In the genomic region with DNA sequence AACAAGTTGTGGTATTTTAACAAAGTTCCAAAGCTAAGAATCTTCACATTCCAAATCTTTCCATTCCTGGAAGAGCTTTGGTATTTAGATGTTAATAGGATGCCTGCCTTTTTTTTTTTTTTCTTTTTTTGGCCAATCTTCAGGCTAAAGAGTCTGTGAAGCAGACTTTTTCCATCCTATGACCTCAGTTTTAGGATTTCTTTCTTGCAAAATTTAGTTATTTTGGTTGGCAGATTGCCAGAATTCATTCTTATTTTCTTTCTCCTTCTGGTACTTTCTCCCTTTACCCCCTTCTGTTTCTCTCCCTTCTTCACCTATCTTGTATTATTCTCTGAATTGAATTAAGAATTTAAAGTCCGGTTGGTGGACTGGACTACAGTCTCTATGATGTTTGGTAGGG, we compare ENCODE assay signal across 16 cellular contexts.
DNase-seq lines count a peak whose midpoint lies in the region; ATAC-seq, FAIRE-seq and TF ChIP-seq lines count a peak whose summit lies in the region.
"Had no signal": no experiment of that assay in that cellular context is flagged by ENCODE, and none has a peak within 500 bp of the region (broad histone marks: within the 10 kb centered on the region; RNA-seq: fewer than 3 reads in every experiment).

No MANE protein-coding gene starts in this region.

- 0% methylated on average over 1 of the region's 1 CpG for WGBS in K562 (ENCODE audit: insufficient coverage, low coverage, missing lambda C conversion rate)

- no peak overlapping the region for H3K4me2 ChIP-seq in K562 (ENCODE audit: insufficient read depth, low read length)

- ATAC-seq in K562 (no peak), left ventricle myocardium superior (peak; percentile 64), GM19397 (IDR thresholded peaks at IDR 0.05; ENCODE audit: unreplicated experiment) (no peak)
- no peak for ATAC-seq in stimulated activated memory B cell treated with anti-CD40 and anti-IgM and Interleukin-4, amounts not matched to agents 10 μg/mL and 1 μg/mL and 100 μg/mL, for 72 hours
- ATAC-seq: effector memory CD8-positive, alpha-beta T cell had no signal

- no peak overlapping the region for H3K27ac ChIP-seq in HEK293 (ENCODE audit: extremely low read depth, low read depth, low read length)
- H3K27ac ChIP-seq in K562 (ENCODE audit: extremely low read depth, low read depth, low read length): no peak overlapping the region
- no peak overlapping the region for H3K27ac ChIP-seq in WERI-Rb-1
- H3K27ac ChIP-seq: VCaP had no signal

- no peak overlapping the region for H3K9ac ChIP-seq in K562 (ENCODE audit: insufficient read depth in 1 of 2, low read depth in 2 of 2, low read length in 2 of 2)

- TF ChIP-seq POLR2A in K562 (conservative IDR thresholded peaks at IDR 0.05): no peak

- H4K20me1 ChIP-seq in K562 (replicated peaks; ENCODE audit: control insufficient read depth, insufficient read depth, low read length): no peaks in the 10 kb centered on the region

- H3K27me3 ChIP-seq in K562 (ENCODE audit: control insufficient read depth in 2 of 2, insufficient read depth in 2 of 2, low read length in 2 of 2): peaks cover 7 to 11% of the 10 kb centered on the region in 2 experiments; a peak in 3 of 5 replicates
- H3K27me3 ChIP-seq in MG63: no peaks in the 10 kb centered on the region
- H3K27me3 ChIP-seq in WERI-Rb-1 (ENCODE audit: insufficient read depth, low read depth, severe bottlenecking): no peaks in the 10 kb centered on the region
- no peaks in the 10 kb centered on the region for H3K27me3 ChIP-seq in Caco-2 (replicated peaks; ENCODE audit: control insufficient read depth, insufficient read depth, low read length)
- H3K27me3 ChIP-seq: adrenal gland had no signal

- peaks cover 22% of the 10 kb centered on the region for H3K4me1 ChIP-seq in HEK293 (ENCODE audit: control insufficient read depth, insufficient read depth, low read length)
- no peaks in the 10 kb centered on the region for H3K4me1 ChIP-seq in K562 (replicated peaks in 1 of 2; ENCODE audit: control insufficient read depth in 2 of 2, insufficient read depth in 2 of 2, low read length in 2 of 2)
- no peaks in the 10 kb centered on the region for H3K4me1 ChIP-seq in Caco-2

- H3K9me3 ChIP-seq in HEK293 (ENCODE audit: control insufficient read depth, insufficient read depth, low read depth, low read length): no peaks in the 10 kb centered on the region
- no peaks in the 10 kb centered on the region for H3K9me3 ChIP-seq in K562 (replicated peaks; ENCODE audit: control insufficient read depth, insufficient read depth, low read depth, low read length)
- H3K9me3 ChIP-seq in MG63: no peaks in the 10 kb centered on the region
- H3K9me3 ChIP-seq in WERI-Rb-1 (ENCODE audit: severe bottlenecking): no peaks in the 10 kb centered on the region
- no peaks in the 10 kb centered on the region for H3K9me3 ChIP-seq in Caco-2
- H3K9me3 ChIP-seq: adrenal gland had no signal

- H2AFZ ChIP-seq in K562 (ENCODE audit: low read depth, low read length): no peak overlapping the region

- in situ Hi-C loops in K562 (cut with MboI): loop anchor here (25.0 kb wide), 1 partner anchor 530 kb away; no protein-coding TSS in a partner anchor

- peaks cover 52% of the 10 kb centered on the region for H3K4me1 Mint-ChIP-seq in stimulated activated memory B cell treated with anti-CD40 and anti-IgM and Interleukin-4, amounts not matched to agents 10 μg/mL and 1 μg/mL and 100 μg/mL, for 72 hours
- no peaks in the 10 kb centered on the region for H3K4me1 Mint-ChIP-seq in Caco-2 (ENCODE audit: low read depth, unreplicated experiment)
- H3K4me1 Mint-ChIP-seq: CD4-positive, CD25-positive, alpha-beta regulatory T cell had no signal

- peaks cover 34% of the 10 kb centered on the region for H3K36me3 Mint-ChIP-seq in stimulated activated memory B cell treated with anti-CD40 and anti-IgM and Interleukin-4, amounts not matched to agents 10 μg/mL and 1 μg/mL and 100 μg/mL, for 72 hours
- no peaks in the 10 kb centered on the region for H3K36me3 Mint-ChIP-seq in Caco-2 (ENCODE audit: insufficient read depth, unreplicated experiment)

- TF ChIP-seq RAD21 in K562 (CRISPR knock-in tag; conservative IDR thresholded peaks at IDR 0.05 in 1 of 2, IDR thresholded peaks at IDR 0.05 in 1 of 2): no peak

- no peaks in the 10 kb centered on the region for H3K9me1 ChIP-seq in K562 (ENCODE audit: control insufficient read depth, insufficient read depth, low read length)

- no peaks in the 10 kb centered on the region for H3K79me2 ChIP-seq in K562 (ENCODE audit: control insufficient read depth, insufficient read depth, low read length)

- no peak for TF ChIP-seq EP300 in K562 (IDR thresholded peaks at IDR 0.05; ENCODE audit: low read length)

- BruUV-seq in K562 (replicated peaks; lab: Mats Ljungman, UMichigan): no TSS peak
- BruUV-seq in Caco-2 (replicated peaks; lab: Mats Ljungman, UMichigan): no TSS peak

- FAIRE-seq in K562 (lab: Jason Lieb, UNC): no peak

- DNase-seq in K562 (ENCODE audit: extremely low read depth in 1 of 4, low spot score in 3 of 4) (no peak), left ventricle myocardium superior (no peak), MG63 (no peak), WERI-Rb-1 (no peak), Caco-2 (no peak)
- DNase-seq: adrenal gland; CD4-positive, CD25-positive, alpha-beta regulatory T cell; effector memory CD8-positive, alpha-beta T cell; GDM1; NCI-H1930; NCI-H748 treated with DMSO at 0.1 percent for 48 hours had no signal

- intact Hi-C loops in K562 (cut with micrococcal nuclease) (no loop called here), left ventricle myocardium superior (cut with micrococcal nuclease) (no loop called here), Caco-2 (cut with micrococcal nuclease; ENCODE audit: unreplicated experiment) (no loop called here)

- CTCF ChIA-PET in HEK293 (lab: Yijun Ruan, JAX): interaction anchor here (0.6 to 1.1 kb wide), 2 partner anchors 14 to 716 kb away, joined by 3 to 5 read pairs; no protein-coding TSS in a partner anchor
- CTCF ChIA-PET in K562 (lab: Yijun Ruan, JAX; ENCODE audit: low intra/inter-chr PET ratio): no interaction called here
- CTCF ChIA-PET in Caco-2 (lab: Charles Lee): no interaction called here

- H3K4me3 Mint-ChIP-seq in stimulated activated memory B cell treated with anti-CD40 and anti-IgM and Interleukin-4, amounts not matched to agents 10 μg/mL and 1 μg/mL and 100 μg/mL, for 72 hours: no peak overlapping the region
- H3K4me3 Mint-ChIP-seq in Caco-2 (ENCODE audit: unreplicated experiment): no peak overlapping the region
- H3K4me3 Mint-ChIP-seq: CD4-positive, CD25-positive, alpha-beta regulatory T cell; effector memory CD8-positive, alpha-beta T cell; stimulated activated naive CD8-positive, alpha-beta T cell treated with anti-CD3 and anti-CD28 coated beads, Interleukin-15, Interleukin-2, amounts not matched to agents 100 ng/mL and 50 ng/mL, for 24 hours had no signal

- H3K27me3 Mint-ChIP-seq in stimulated activated memory B cell treated with anti-CD40 and anti-IgM and Interleukin-4, amounts not matched to agents 10 μg/mL and 1 μg/mL and 100 μg/mL, for 72 hours: no peaks in the 10 kb centered on the region
- H3K27me3 Mint-ChIP-seq in Caco-2 (ENCODE audit: insufficient read depth, unreplicated experiment): peaks cover 19% of the 10 kb centered on the region
- H3K27me3 Mint-ChIP-seq: stimulated activated naive CD8-positive, alpha-beta T cell treated with anti-CD3 and anti-CD28 coated beads, Interleukin-15, Interleukin-2, amounts not matched to agents 100 ng/mL and 50 ng/mL, for 24 hours had no signal

- peak overlapping the region; percentile 74 for H3K27ac Mint-ChIP-seq in stimulated activated memory B cell treated with anti-CD40 and anti-IgM and Interleukin-4, amounts not matched to agents 10 μg/mL and 1 μg/mL and 100 μg/mL, for 72 hours
- no peak overlapping the region for H3K27ac Mint-ChIP-seq in Caco-2 (ENCODE audit: unreplicated experiment)
- H3K27ac Mint-ChIP-seq: CD4-positive, CD25-positive, alpha-beta regulatory T cell; effector memory CD8-positive, alpha-beta T cell; stimulated activated naive CD8-positive, alpha-beta T cell treated with anti-CD3 and anti-CD28 coated beads, Interleukin-15, Interleukin-2, amounts not matched to agents 100 ng/mL and 50 ng/mL, for 24 hours had no signal

- POLR2A ChIA-PET in HEK293 (lab: Yijun Ruan, JAX): no interaction called here
- POLR2A ChIA-PET in K562 (lab: Yijun Ruan, JAX): interaction anchor here (0.8 kb wide), 1 partner anchor 8 kb away, joined by 3 read pairs; no protein-coding TSS in a partner anchor
- POLR2A ChIA-PET in Caco-2 (lab: Charles Lee): no interaction called here

- H3K4me3 ChIP-seq in HEK293 (ENCODE audit: low read depth, low read length): no peak overlapping the region
- H3K4me3 ChIP-seq in K562: no peak overlapping the region
- no peak overlapping the region for H3K4me3 ChIP-seq in MG63
- no peak overlapping the region for H3K4me3 ChIP-seq in WERI-Rb-1 (ENCODE audit: low read depth, low read length)
- no peak overlapping the region for H3K4me3 ChIP-seq in Caco-2 (ENCODE audit: low read depth, low read length)
- H3K4me3 ChIP-seq: adrenal gland had no signal

- no peaks in the 10 kb centered on the region for H3K9me3 Mint-ChIP-seq in stimulated activated memory B cell treated with anti-CD40 and anti-IgM and Interleukin-4, amounts not matched to agents 10 μg/mL and 1 μg/mL and 100 μg/mL, for 72 hours
- no peaks in the 10 kb centered on the region for H3K9me3 Mint-ChIP-seq in Caco-2 (ENCODE audit: unreplicated experiment)
- H3K9me3 Mint-ChIP-seq: CD4-positive, CD25-positive, alpha-beta regulatory T cell; effector memory CD8-positive, alpha-beta T cell; stimulated activated naive CD8-positive, alpha-beta T cell treated with anti-CD3 and anti-CD28 coated beads, Interleukin-15, Interleukin-2, amounts not matched to agents 100 ng/mL and 50 ng/mL, for 24 hours had no signal

- H3K36me3 ChIP-seq in HEK293 (ENCODE audit: control insufficient read depth in 2 of 2, insufficient read depth in 1 of 2, low read length in 2 of 2): no peaks in the 10 kb centered on the region
- no peaks in the 10 kb centered on the region for H3K36me3 ChIP-seq in K562 (ENCODE audit: control insufficient read depth, insufficient read depth, low read length)
- H3K36me3 ChIP-seq in MG63: no peaks in the 10 kb centered on the region
- H3K36me3 ChIP-seq in WERI-Rb-1: no peaks in the 10 kb centered on the region
- no peaks in the 10 kb centered on the region for H3K36me3 ChIP-seq in Caco-2 (ENCODE audit: control insufficient read depth, insufficient read depth, low read length)
- H3K36me3 ChIP-seq: adrenal gland had no signal

- TF ChIP-seq CTCF in HEK293 (tag by site-specific recombination; IDR thresholded peaks at IDR 0.05) (no peak), K562 (IDR thresholded peaks at IDR 0.05 in 2 of 3, conservative IDR thresholded peaks at IDR 0.05 in 1 of 3; ENCODE audit: insufficient read depth in 2 of 3, low read depth in 1 of 3, low read length in 3 of 3) (no peak), WERI-Rb-1 (IDR thresholded peaks at IDR 0.05; ENCODE audit: low read depth, low read length) (no peak), Caco-2 (IDR thresholded peaks at IDR 0.05; ENCODE audit: insufficient read depth in 1 of 2, low read depth in 1 of 2, low read length in 1 of 2, severe bottlenecking in 1 of 2, unreplicated experiment in 1 of 2) (no peak)

TF ChIP-seq in HEK293, 187 proteins besides CTCF, POLR2A, EP300 and RAD21 (continues in another document):
- TF ChIP-seq KLF10 (tag by site-specific recombination; IDR thresholded peaks at IDR 0.05): no peak

TF ChIP-seq in K562, 482 proteins besides CTCF, POLR2A, EP300 and RAD21 (continues in another document):
- TF ChIP-seq HDAC8 (tag; IDR thresholded peaks at IDR 0.05): no peak
- TF ChIP-seq NFIX (CRISPR knock-in tag; IDR thresholded peaks at IDR 0.05; ENCODE audit: low read depth): peak; percentile 91
